22 cellular contexts compared by ENCODE assay signal in the genomic region with DNA sequence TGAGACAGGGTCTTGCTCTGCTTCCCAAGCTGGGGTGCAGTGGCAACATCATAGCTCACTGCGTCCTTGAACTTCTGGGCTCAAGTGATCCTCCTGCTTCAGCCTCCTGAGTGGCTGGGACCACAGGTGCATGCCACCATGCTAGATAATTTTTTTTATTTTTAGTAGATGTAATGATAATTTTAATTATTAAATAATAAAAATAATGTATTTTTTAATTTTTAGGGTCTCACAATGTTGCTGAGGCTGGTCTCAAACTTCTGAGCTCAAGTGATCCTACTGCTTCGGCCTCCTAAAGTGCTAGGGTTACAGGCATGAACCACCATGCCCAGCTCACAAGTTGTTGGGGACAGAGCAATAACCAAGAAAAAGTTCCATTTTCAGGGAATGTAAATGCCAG.
"Had no signal": no experiment of that assay in that cellular context is flagged by ENCODE, and none has a peak within 500 bp of the region (broad histone marks: within the 10 kb centered on the region; RNA-seq: fewer than 3 reads in every experiment).

No MANE protein-coding gene starts in this region.

- H3K4me3 ChIP-seq: coronary artery, gastrocnemius medialis, heart right ventricle, left lung, lower lobe of right lung, mucosa of descending colon had no signal

- DNase-seq: dermis blood vessel endothelial cell; effector CD8-positive, alpha-beta T cell; effector memory CD8-positive, alpha-beta T cell; endodermal cell; erythroblast; foreskin melanocyte; gastrocnemius medialis; glutamatergic neuron; head of caudate nucleus; heart right ventricle; hippocampal formation; left cardiac atrium; left lung; left ventricle myocardium superior; lower lobe of right lung; mesenchymal stem cell; mucosa of descending colon; naive B cell had no signal

- H3K36me3 Mint-ChIP-seq: mesothelial cell of epicardium had no signal

- ATAC-seq: effector memory CD8-positive, alpha-beta T cell; esophagus mucosa; gastrocnemius medialis; heart right ventricle; left cardiac atrium; left lung; left ventricle myocardium superior; lower lobe of right lung; mucosa of descending colon had no signal

- H3K4me3 Mint-ChIP-seq: effector memory CD8-positive, alpha-beta T cell; endodermal cell; mesothelial cell of epicardium; naive B cell had no signal

- H3K27ac Mint-ChIP-seq: effector memory CD8-positive, alpha-beta T cell; endodermal cell; mesothelial cell of epicardium had no signal

- H3K4me1 Mint-ChIP-seq: endodermal cell, mesothelial cell of epicardium, naive B cell had no signal

- H3K27ac ChIP-seq: coronary artery, epithelial cell of prostate, gastrocnemius medialis, heart right ventricle, left lung, lower lobe of right lung had no signal

- H3K9me3 Mint-ChIP-seq: effector memory CD8-positive, alpha-beta T cell; mesothelial cell of epicardium had no signal
